Comparison of ENCODE assay signal across 8 cellular contexts in the genomic region with DNA sequence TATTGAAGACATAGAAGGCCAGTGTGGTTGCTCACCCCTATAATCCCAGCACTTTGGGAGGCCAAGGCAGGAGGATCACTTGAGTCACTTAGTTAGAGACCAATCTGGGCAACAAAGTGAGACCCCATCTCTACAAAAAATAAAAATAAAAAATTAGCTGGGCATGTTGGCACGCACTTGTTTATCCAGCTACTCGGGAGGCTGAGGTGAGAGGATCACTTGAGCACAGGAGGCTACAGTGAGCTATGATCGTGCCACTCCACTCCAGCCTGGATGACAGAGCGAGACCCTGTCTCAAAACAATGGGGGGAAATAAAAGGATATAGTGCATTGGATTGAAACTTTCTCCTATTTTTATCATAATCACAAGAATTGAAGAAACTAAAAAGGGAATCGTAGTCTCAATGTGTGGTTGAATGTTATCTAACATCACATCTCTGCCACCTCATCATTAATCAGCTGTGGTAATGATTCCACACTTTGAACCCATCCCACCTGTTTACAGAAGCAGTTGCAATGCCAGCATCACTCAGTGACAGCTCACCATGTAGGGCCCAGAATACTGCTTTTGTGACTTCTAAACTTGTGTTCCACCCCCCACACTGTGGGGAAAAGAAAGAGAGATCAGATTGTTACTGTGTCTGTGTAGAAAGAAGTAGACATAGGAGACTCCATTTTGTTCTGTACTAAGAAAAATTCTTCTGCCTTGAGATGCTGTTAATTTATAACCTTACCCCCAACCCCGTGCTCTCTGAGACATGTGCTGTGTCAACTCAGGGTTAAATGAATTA. TPM values are rescaled to one million over a fixed set of nuclear protein-coding genes. Genes with fewer than 3 reads are reported as not detected.
DNase-seq lines count a peak whose midpoint lies in the region; ATAC-seq, FAIRE-seq and TF ChIP-seq lines count a peak whose summit lies in the region.
"Not testable (repeated sequence)": the region's sequence is repeated elsewhere in the genome, so short reads cannot be mapped to it uniquely, and the experiment has no call there.

No MANE protein-coding gene starts in this region.

- H3K36me3 ChIP-seq in HCT116 (ENCODE audit: control insufficient read depth in 1 of 2, insufficient read depth in 2 of 2, low read length in 2 of 2); endothelial cell of umbilical vein (ENCODE audit: control insufficient read depth in 2 of 2, extremely low read depth in 1 of 2, insufficient read depth in 2 of 2, low read length in 2 of 2); naive thymus-derived CD4-positive, alpha-beta T cell (ENCODE audit: control insufficient read depth in 2 of 3, insufficient read depth in 3 of 3, low read length in 3 of 3): not testable (repeated sequence)

- not testable (repeated sequence) for H3K79me2 ChIP-seq in HCT116 (ENCODE audit: insufficient read depth, low read length); endothelial cell of umbilical vein (ENCODE audit: control insufficient read depth, insufficient read depth, low read length)

- H3K27ac Mint-ChIP-seq in activated CD4-positive, alpha-beta T cell treated with anti-CD3 and anti-CD28 coated beads, Interleukin-2, amount 10 ng/mL, durations not matched to agents 24 days and 14 days, result peak overlapping the region; percentile 58
- not testable (repeated sequence) for H3K27ac Mint-ChIP-seq in naive thymus-derived CD4-positive, alpha-beta T cell

- WGBS in A549 (ENCODE audit: missing lambda C conversion rate), result 53% methylated on average over 6 of the region's 6 CpGs

- not testable (repeated sequence) for H3K27me3 Mint-ChIP-seq in activated CD4-positive, alpha-beta T cell treated with anti-CD3 and anti-CD28 coated beads, Interleukin-2, amount 10 ng/mL, durations not matched to agents 24 days and 14 days; naive thymus-derived CD4-positive, alpha-beta T cell

- peak overlapping the region; percentile 12 for H3K4me3 Mint-ChIP-seq in activated CD4-positive, alpha-beta T cell treated with anti-CD3 and anti-CD28 coated beads, Interleukin-2, amount 10 ng/mL, durations not matched to agents 24 days and 14 days
- H3K4me3 Mint-ChIP-seq in naive thymus-derived CD4-positive, alpha-beta T cell, result not testable (repeated sequence)

- not testable (repeated sequence) for H3K4me3 ChIP-seq in A549; HCT116 (replicated peaks in 1 of 2; ENCODE audit: low read depth in 1 of 2, low read length in 2 of 2); endothelial cell of umbilical vein (replicated peaks in 1 of 3; ENCODE audit: insufficient read depth in 1 of 3, low read depth in 1 of 3, low read length in 3 of 3); naive thymus-derived CD4-positive, alpha-beta T cell (ENCODE audit: low read length)

- H3K4me2 ChIP-seq in A549, result peak overlapping the region; percentile 35; the same call in 1 of the 3 replicates
- H3K4me2 ChIP-seq in HCT116 (ENCODE audit: low read length), result peak overlapping the region; percentile 30; the same call in 1 of the 2 replicates
- H3K4me2 ChIP-seq in endothelial cell of umbilical vein (ENCODE audit: insufficient read depth, low read length), result not testable (repeated sequence)

- dilution Hi-C loops in endothelial cell of umbilical vein (cut with MboI; ENCODE audit: extremely low pct_ligation_motif_present, low sequenced_read_pairs), result not testable (repeated sequence)

- H3K36me3 Mint-ChIP-seq in activated CD4-positive, alpha-beta T cell treated with anti-CD3 and anti-CD28 coated beads, Interleukin-2, amount 10 ng/mL, durations not matched to agents 24 days and 14 days (ENCODE audit: low read depth); naive thymus-derived CD4-positive, alpha-beta T cell: not testable (repeated sequence)

- not testable (repeated sequence) for H3K9me3 ChIP-seq in A549; HCT116 (ENCODE audit: control insufficient read depth in 1 of 2, insufficient read depth in 1 of 2, low read depth in 1 of 2, low read length in 2 of 2); endothelial cell of umbilical vein (replicated peaks; ENCODE audit: control insufficient read depth, insufficient read depth, low read length); naive thymus-derived CD4-positive, alpha-beta T cell (ENCODE audit: control insufficient read depth in 2 of 3, low read length in 3 of 3)

- ATAC-seq in A549, result peak in 1 of 2 experiments; percentile 9; a peak in 1 of 6 replicates
- ATAC-seq in HCT116, result peak; percentile 60
- peak; percentile 70 for ATAC-seq in naive thymus-derived CD4-positive, alpha-beta T cell

- CTCF ChIA-PET in A549 (lab: Yijun Ruan, JAX) (interaction anchor here (1.0 kb wide), 1 partner anchor 10 kb away, joined by 4 read pairs; no protein-coding TSS in a partner anchor), endothelial cell of umbilical vein (lab: Charles Lee) (interaction anchor here (0.7 to 4.9 kb wide), 2 partner anchors 9 to 10 kb away, joined by 3 to 35 read pairs; partner anchors contain the start of gene LRRC37A3)
- CTCF ChIA-PET in HCT116 (lab: Charles Lee); naive thymus-derived CD4-positive, alpha-beta T cell (lab: Charles Lee): not testable (repeated sequence)

- DNase-seq in A549 (ENCODE audit: low read depth in 1 of 2, low spot score in 1 of 2), result peak in 1 of 2 experiments; percentile 39
- DNase-seq in HCT116 (ENCODE audit: low read depth, low spot score), result peak; percentile 40
- peak; percentile 85 for DNase-seq in RKO (ENCODE audit: low spot score)
- peak; percentile 55 for DNase-seq in activated CD4-positive, alpha-beta T cell treated with anti-CD3 and anti-CD28 coated beads, Interleukin-2, amount 10 ng/mL, durations not matched to agents 24 days and 14 days
- DNase-seq in activated gamma-delta T cell treated with anti-CD3 and anti-CD28 coated beads, Interleukin-2, amount 50 U/mL, for 16 hours (ENCODE audit: low read depth), result peak; percentile 34
- DNase-seq in endothelial cell of umbilical vein (ENCODE audit: low read depth, low spot score), result peak; percentile 25
- DNase-seq in naive thymus-derived CD4-positive, alpha-beta T cell, result not testable (repeated sequence)
- DNase-seq in stimulated activated CD4-positive, alpha-beta T cell treated with anti-CD3 and anti-CD28 coated beads, TNF-alpha, amount 100 ng/mL, for 4 hours (ENCODE audit: low read depth in 3 of 3), result peak in 2 of 3 experiments; percentile 28 to 41

- H3K9me3 Mint-ChIP-seq in activated CD4-positive, alpha-beta T cell treated with anti-CD3 and anti-CD28 coated beads, Interleukin-2, amount 10 ng/mL, durations not matched to agents 24 days and 14 days; naive thymus-derived CD4-positive, alpha-beta T cell: not testable (repeated sequence)

- not testable (repeated sequence) for H2AFZ ChIP-seq in HCT116 (ENCODE audit: low read depth, low read length, poor library complexity, severe bottlenecking); endothelial cell of umbilical vein (ENCODE audit: low read depth, low read length)

- peaks cover 39% of the 10 kb centered on the region for H3K4me1 ChIP-seq in A549
- H3K4me1 ChIP-seq in HCT116 (ENCODE audit: control insufficient read depth in 1 of 2, insufficient read depth in 2 of 2, low read length in 2 of 2), result peaks cover 6 to 21% of the 10 kb centered on the region in 2 experiments; a peak in 2 of 4 replicates
- not testable (repeated sequence) for H3K4me1 ChIP-seq in endothelial cell of umbilical vein (ENCODE audit: control insufficient read depth, extremely low read depth, insufficient read depth, low read length); naive thymus-derived CD4-positive, alpha-beta T cell (ENCODE audit: control insufficient read depth in 2 of 2, insufficient read depth in 2 of 2, low read length in 2 of 2)

- not testable (repeated sequence) for H3K9me1 ChIP-seq in endothelial cell of umbilical vein (replicated peaks; ENCODE audit: control insufficient read depth, extremely low read depth, insufficient read depth, low read length)

- TF ChIP-seq RAD21 in A549 (conservative IDR thresholded peaks at IDR 0.05 in 1 of 2, IDR thresholded peaks at IDR 0.05 in 1 of 2); HCT116 (IDR thresholded peaks at IDR 0.05; ENCODE audit: low read depth): not testable (repeated sequence)

- intact Hi-C loops in HCT116 (cut with micrococcal nuclease), result loop anchor here (10.0 kb wide), 1 partner anchor 85 kb away; no protein-coding TSS in a partner anchor
- intact Hi-C loops in activated CD4-positive, alpha-beta T cell treated with anti-CD3 and anti-CD28 coated beads, Interleukin-2, amount 10 ng/mL, durations not matched to agents 24 days and 14 days (cut with micrococcal nuclease), result loop anchor here (5.0 kb wide), 1 partner anchor 33 kb away; no protein-coding TSS in a partner anchor
- intact Hi-C loops in endothelial cell of umbilical vein (cut with micrococcal nuclease), result not testable (repeated sequence)
- intact Hi-C loops in naive thymus-derived CD4-positive, alpha-beta T cell (cut with micrococcal nuclease), result loop anchor here in 1 of 2 donors (10.0 kb wide), 1 partner anchor 85 kb away; no protein-coding TSS in a partner anchor

- TF ChIP-seq CTCF in A549 (IDR thresholded peaks at IDR 0.05); HCT116 (IDR thresholded peaks at IDR 0.05 in 2 of 3, conservative IDR thresholded peaks at IDR 0.05 in 1 of 3; ENCODE audit: borderline replicate concordance in 1 of 3, insufficient read depth in 1 of 3, low read depth in 2 of 3, low read length in 2 of 3); endothelial cell of umbilical vein (IDR thresholded peaks at IDR 0.05; ENCODE audit: extremely low read depth in 1 of 2, insufficient read depth in 1 of 2, low read depth in 1 of 2, low read length in 2 of 2): not testable (repeated sequence)

- not testable (repeated sequence) for H4K20me1 ChIP-seq in HCT116 (ENCODE audit: insufficient read depth); endothelial cell of umbilical vein (replicated peaks; ENCODE audit: control insufficient read depth, extremely low read depth, insufficient read depth, low read length)

- TF ChIP-seq POLR2A in A549 (IDR thresholded peaks at IDR 0.05; ENCODE audit: low read length); HCT116 (IDR thresholded peaks at IDR 0.05; ENCODE audit: borderline replicate concordance, extremely low read depth, insufficient read depth, insufficient read length); endothelial cell of umbilical vein (IDR thresholded peaks at IDR 0.05; ENCODE audit: low read depth, low read length): not testable (repeated sequence)

- BruUV-seq in HCT116 (replicated peaks; lab: Mats Ljungman, UMichigan); endothelial cell of umbilical vein (replicated peaks; lab: Mats Ljungman, UMichigan): not testable (repeated sequence)

- peak overlapping the region; percentile 29 to 52 for H3K27ac ChIP-seq in A549
- H3K27ac ChIP-seq in HCT116 (ENCODE audit: low read depth, low read length); endothelial cell of umbilical vein (ENCODE audit: insufficient read depth, low read depth, low read length); naive thymus-derived CD4-positive, alpha-beta T cell (ENCODE audit: low read depth, low read length): not testable (repeated sequence)

- not testable (repeated sequence) for H3K9me2 ChIP-seq in HCT116 (ENCODE audit: insufficient read depth)

- FAIRE-seq in A549 (lab: Jason Lieb, UNC); endothelial cell of umbilical vein (lab: Jason Lieb, UNC): not testable (repeated sequence)

- H3K27me3 ChIP-seq in HCT116 (ENCODE audit: insufficient read depth, low read length); endothelial cell of umbilical vein (ENCODE audit: control insufficient read depth in 2 of 2, insufficient read depth in 2 of 2, low read length in 2 of 2); naive thymus-derived CD4-positive, alpha-beta T cell (ENCODE audit: control insufficient read depth in 2 of 2, insufficient read depth in 2 of 2, low read length in 2 of 2): not testable (repeated sequence)

- TF ChIP-seq EP300 in A549 (IDR thresholded peaks at IDR 0.05), result not testable (repeated sequence)

- H3K4me1 Mint-ChIP-seq in activated CD4-positive, alpha-beta T cell treated with anti-CD3 and anti-CD28 coated beads, Interleukin-2, amount 10 ng/mL, durations not matched to agents 24 days and 14 days, result peaks cover 23% of the 10 kb centered on the region
- not testable (repeated sequence) for H3K4me1 Mint-ChIP-seq in naive thymus-derived CD4-positive, alpha-beta T cell

- POLR2A ChIA-PET in A549 (lab: Yijun Ruan, JAX); HCT116 (lab: Charles Lee); endothelial cell of umbilical vein (lab: Charles Lee); naive thymus-derived CD4-positive, alpha-beta T cell (lab: Charles Lee): not testable (repeated sequence)

- H3K9ac ChIP-seq in HCT116 (ENCODE audit: low read length); endothelial cell of umbilical vein (replicated peaks; ENCODE audit: extremely low read depth, insufficient read depth, low read length): not testable (repeated sequence)

- RAD21 ChIA-PET in HCT116 (lab: Charles Lee; ENCODE audit: low non-redundant PET in 1 of 2, low total read pairs in 2 of 2, uncharacterized antibody in 2 of 2, unreplicated experiment in 2 of 2), result not testable (repeated sequence)

RNA-seq across cellular contexts. Expression of gene LRRC37A3, which starts 10.3 kb away (rescaled TPM):
- polyA plus RNA-seq in A549 (2011; rRNA removed) (4.9 and 6.9 TPM in 2 replicates), A549 (2017; fragmentation: RNase III; extraction: RNeasy Plus Mini Kit Qiagen cat#74134 plus additional on column Dnase treatment) (2.7 to 3.8 TPM (median 2.8 TPM) in 3 replicates), endothelial cell of umbilical vein (8.6 and 8.8 TPM in 2 replicates)
- 1.3 and 1.7 TPM in 2 replicates for polyA plus RNA-seq in A549 (2012; cell fraction: cytosol; rRNA removed)
- 3.1 and 7.3 TPM in 2 replicates for polyA plus RNA-seq in A549 (2012; cell fraction: nucleus; rRNA removed)
- 11.3 and 19.7 TPM in 2 replicates for polyA minus RNA-seq in A549 (2011; rRNA and poly(A)+ RNA removed)
- total RNA-seq in HCT116 (2021; ENCODE audit: unreplicated experiment) (7.7 TPM), endothelial cell of umbilical vein (7.1 and 16.1 TPM in 2 replicates)
- polyA plus RNA-seq in HCT116 (2012), result 1.5 and 3.0 TPM in 2 replicates
- 8.3 and 12.8 TPM in 2 replicates for total RNA-seq in activated CD4-positive, alpha-beta T cell treated with anti-CD3 and anti-CD28 coated beads, Interleukin-2, amount 10 ng/mL, durations not matched to agents 24 days and 14 days
- 4.1 and 4.9 TPM in 2 replicates for polyA plus RNA-seq in endothelial cell of umbilical vein (2011; cell fraction: cytosol; rRNA removed)
- polyA plus RNA-seq in endothelial cell of umbilical vein (2011; cell fraction: nucleus; rRNA removed), result 33.0 and 36.1 TPM in 2 replicates
- 2.9 and 5.9 TPM in 2 replicates for polyA plus RNA-seq in endothelial cell of umbilical vein (2012)
- polyA minus RNA-seq in endothelial cell of umbilical vein, result 15.9 and 16.5 TPM in 2 replicates
- polyA minus RNA-seq in endothelial cell of umbilical vein (2011; cell fraction: cytosol; rRNA and poly(A)+ RNA removed), result 2.0 TPM
- polyA minus RNA-seq in endothelial cell of umbilical vein (2011; cell fraction: nucleus; rRNA and poly(A)+ RNA removed), result 31.2 and 35.1 TPM in 2 replicates
- 10 to 100 TPM; 17.6 to 46.7 (median 42.6) TPM for total RNA-seq in naive thymus-derived CD4-positive, alpha-beta T cell
- polyA plus RNA-seq in naive thymus-derived CD4-positive, alpha-beta T cell, result 1 to 10 TPM; 1.9 to 5.3 TPM
